8 cellular contexts compared by ENCODE assay signal in the genomic region with DNA sequence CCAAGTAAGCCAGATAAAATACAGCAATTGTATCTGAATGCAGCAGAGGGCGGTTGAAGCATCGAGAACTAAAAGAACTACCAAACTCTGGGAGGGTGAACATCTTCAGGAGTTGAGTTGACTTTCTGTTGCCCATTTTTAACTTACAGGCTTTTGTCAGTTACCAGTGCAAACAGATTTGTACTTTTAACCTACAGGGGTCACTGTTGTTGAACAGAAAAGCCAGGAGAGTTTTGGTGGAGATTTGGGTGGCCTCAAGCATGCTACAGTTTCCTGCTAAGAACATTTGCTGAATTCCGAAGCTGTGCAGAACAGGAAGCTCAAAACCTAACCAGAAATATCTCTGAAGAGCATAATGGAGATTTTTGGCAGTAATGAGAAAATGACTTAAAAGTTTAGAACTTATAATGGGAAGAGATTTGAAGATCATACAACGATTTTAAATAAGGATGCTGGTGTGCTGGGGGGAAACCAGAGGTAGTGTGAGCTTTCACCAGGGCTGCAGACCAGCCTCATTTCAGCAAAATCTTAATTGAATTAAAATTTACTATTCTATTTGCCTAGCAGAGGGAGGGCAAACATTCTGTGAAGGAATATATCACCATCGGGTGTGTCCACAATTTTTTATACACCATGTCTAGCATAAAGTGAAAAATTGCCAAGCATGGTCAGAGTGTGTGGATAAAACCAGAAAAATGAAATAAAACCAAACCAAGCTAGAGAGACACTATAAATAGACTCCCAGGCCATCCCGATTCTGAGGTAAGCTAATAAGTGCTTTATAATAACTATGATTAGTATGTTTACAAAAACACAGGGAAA.
DNase-seq lines count a peak whose midpoint lies in the region; ATAC-seq and TF ChIP-seq lines count a peak whose summit lies in the region.

No MANE protein-coding gene starts in this region.

- no peaks in the 10 kb centered on the region for H3K79me2 ChIP-seq in Karpas-422 (ENCODE audit: low read length)

- DNase-seq in ELF-1 (ENCODE audit: low read depth, low spot score) (peak; percentile 79), Karpas-422 (peak; percentile 91), T-helper 17 cell (no peak), glomerular endothelial cell (ENCODE audit: extremely low read depth, low read depth, low spot score) (peak; percentile 51), retinal pigment epithelial cell (ENCODE audit: low read depth) (no peak), NCI-H345 (lab: John Stamatoyannopoulos, UW) (no peak)
- no peak for DNase-seq in activated CD4-positive, alpha-beta T cell treated with anti-CD3 and anti-CD28 coated beads for 48 hours

- no peaks in the 10 kb centered on the region for H3K4me1 Mint-ChIP-seq in T-helper 17 cell

- H3K4me1 ChIP-seq in Karpas-422 (ENCODE audit: low read length) = peaks cover 14% of the 10 kb centered on the region

- H3K4me2 ChIP-seq in Karpas-422 (ENCODE audit: low read depth, low read length, poor library complexity, severe bottlenecking) = peak overlapping the region; percentile 40

- H3K27ac ChIP-seq in Karpas-422 (ENCODE audit: low read length) = no peak overlapping the region

- H3K9me3 ChIP-seq in Karpas-422 (ENCODE audit: low read length) (no peaks in the 10 kb centered on the region), T-helper 17 cell (ENCODE audit: control insufficient read depth, low read length, poor library complexity, severe bottlenecking) (no peaks in the 10 kb centered on the region)

- no peaks in the 10 kb centered on the region for H4K20me1 ChIP-seq in Karpas-422 (ENCODE audit: insufficient read depth, low read depth, low read length)

- no peak overlapping the region for H3K4me3 ChIP-seq in Karpas-422 (ENCODE audit: low read length)
- no peak overlapping the region for H3K4me3 ChIP-seq in retinal pigment epithelial cell (ENCODE audit: low read length)

- H3K36me3 ChIP-seq in Karpas-422 (ENCODE audit: insufficient read depth, low read length) = no peaks in the 10 kb centered on the region

- peak; percentile 66 for TF ChIP-seq CTCF in retinal pigment epithelial cell (conservative IDR thresholded peaks at IDR 0.05; ENCODE audit: low read depth, low read length)

- peak overlapping the region; percentile 52 for H2AFZ ChIP-seq in Karpas-422 (ENCODE audit: low read length)

- H3K9ac ChIP-seq in Karpas-422 (ENCODE audit: low read length) = no peak overlapping the region

- ATAC-seq in GM21367 (IDR thresholded peaks at IDR 0.05; ENCODE audit: unreplicated experiment) (peak; percentile 85), T-helper 17 cell (peak; percentile 39)

- H3K27me3 Mint-ChIP-seq in T-helper 17 cell = no peaks in the 10 kb centered on the region

- H3K27me3 ChIP-seq in Karpas-422 (ENCODE audit: low read length) = no peaks in the 10 kb centered on the region

- no peaks in the 10 kb centered on the region for H3K36me3 Mint-ChIP-seq in T-helper 17 cell (ENCODE audit: low read depth)

- H3K27ac Mint-ChIP-seq in T-helper 17 cell = no peak overlapping the region

- no peak overlapping the region for H3K4me3 Mint-ChIP-seq in T-helper 17 cell

- no peaks in the 10 kb centered on the region for H3K9me2 ChIP-seq in Karpas-422 (replicated peaks; ENCODE audit: insufficient read depth, low read length)

Comparison
In these comparisons a context has a peak if more than half of its experiments do, and no peak if none do; other contexts are left out.
1. DNase-seq: peak in ELF-1 (single experiment), Karpas-422 (single experiment) and glomerular endothelial cell (single experiment); none in T-helper 17 cell (0 of 3), retinal pigment epithelial cell (single experiment), NCI-H345 (single experiment) and activated CD4-positive, alpha-beta T cell treated with anti-CD3 and anti-CD28 coated beads for 48 hours (single experiment).